In the genomic region with DNA sequence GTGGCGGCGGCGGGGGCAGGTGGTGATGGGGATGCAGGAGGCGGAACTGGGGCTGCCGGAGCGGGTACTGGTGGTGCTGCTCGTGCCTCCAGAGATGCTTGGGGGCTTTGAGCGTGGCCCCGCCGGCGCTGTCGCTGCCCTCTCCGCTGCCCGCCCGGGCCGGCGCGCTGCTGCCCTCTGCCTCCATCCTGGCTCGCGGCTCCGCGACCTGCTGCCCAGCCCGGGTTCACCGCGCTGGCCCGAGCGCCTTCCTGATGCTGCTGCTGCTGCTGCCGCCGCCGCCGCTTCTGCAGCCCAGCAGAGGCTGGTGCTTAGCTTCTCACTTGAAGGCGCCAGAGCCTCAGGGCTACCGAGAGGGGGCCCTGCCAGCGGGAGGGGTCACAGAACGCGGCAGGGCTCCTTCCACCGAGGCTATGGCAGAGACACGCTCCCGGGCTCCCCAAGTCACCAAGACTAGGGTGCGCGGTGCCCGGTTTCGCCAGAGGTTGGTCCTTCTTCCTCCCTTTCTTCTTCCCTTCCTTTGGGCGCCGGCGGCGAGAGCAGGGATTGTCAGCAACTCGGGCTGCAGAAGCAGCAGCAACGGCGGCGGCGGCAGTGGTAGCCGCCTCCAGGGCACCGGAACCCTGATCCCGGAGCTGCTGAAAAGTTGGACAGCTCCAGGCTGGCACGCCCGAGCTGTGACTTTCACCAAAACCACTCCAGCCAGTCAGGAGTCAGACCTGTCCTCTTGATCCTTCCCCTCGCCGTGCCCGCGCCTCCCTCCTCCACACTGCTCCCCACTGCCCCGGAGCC, we compare ENCODE assay signal across 9 cellular contexts. TPM values are rescaled to one million over a fixed set of nuclear protein-coding genes. Genes with fewer than 3 reads are reported as not detected.
DNase-seq lines count a peak whose midpoint lies in the region; ATAC-seq and TF ChIP-seq lines count a peak whose summit lies in the region.
"Had no signal": no experiment of that assay in that cellular context is flagged by ENCODE, and none has a peak within 500 bp of the region (broad histone marks: within the 10 kb centered on the region; RNA-seq: fewer than 3 reads in every experiment).

A gene (minus strand): TSS at position 291 of the 792 bp plus-strand sequence.

- DNase-seq in DMS 273 (lab: John Stamatoyannopoulos, UW; ENCODE audit: unreplicated experiment), result peak; percentile 86
- peak; percentile 16 to 79 (median 53) for DNase-seq in head of caudate nucleus
- no peak for DNase-seq in omental fat pad (ENCODE audit: low spot score)
- DNase-seq in central memory CD4-positive, alpha-beta T cell, result no peak
- DNase-seq in AML-193 (lab: John Stamatoyannopoulos, UW), result no peak
- no peak for DNase-seq in NCI-H2107 (lab: John Stamatoyannopoulos, UW)

- TF ChIP-seq CTCF in omental fat pad (IDR thresholded peaks at IDR 0.05), result no peak

- H3K36me3 ChIP-seq in HUES6 (ENCODE audit: control insufficient read depth, insufficient read depth, low read length), result no peaks in the 10 kb centered on the region

- H3K9me3 Mint-ChIP-seq in activated T-helper 17 cell treated with anti-CD3 and anti-CD28 coated beads, Interleukin-2, amount 50 U/mL, for 72 hours, result no peaks in the 10 kb centered on the region
- H3K9me3 Mint-ChIP-seq: T-helper 1 cell treated with Interleukin-12 subunit alpha and Interleukin-12 subunit beta and Interleukin-4 antibody, amounts not matched to agents 30 μg/mL and 1 μg/mL, for 36 hours had no signal

- no peak within 1 kb of the TSS for H3K9ac ChIP-seq in HUES6 (ENCODE audit: low read length)

- peaks cover 6% of the 10 kb centered on the region for H3K4me1 Mint-ChIP-seq in activated T-helper 17 cell treated with anti-CD3 and anti-CD28 coated beads, Interleukin-2, amount 50 U/mL, for 72 hours

- no peak for ATAC-seq in activated T-helper 17 cell treated with anti-CD3 and anti-CD28 coated beads, Interleukin-2, amount 50 U/mL, for 72 hours (replicated peaks)
- peak; percentile 51 for ATAC-seq in omental fat pad (ENCODE audit: low FRiP score)

- no peaks in the 10 kb centered on the region for H3K36me3 Mint-ChIP-seq in activated T-helper 17 cell treated with anti-CD3 and anti-CD28 coated beads, Interleukin-2, amount 50 U/mL, for 72 hours (ENCODE audit: low read depth)

- no peak within 1 kb of the TSS for H3K27ac ChIP-seq in HUES6 (ENCODE audit: low read depth, low read length)

- peaks cover 7% of the 10 kb centered on the region; the same call in 1 of the 2 replicates for H3K4me1 ChIP-seq in HUES6 (ENCODE audit: control insufficient read depth, insufficient read depth, low read length)

- peak within 1 kb of the TSS; percentile 74 for H3K4me3 ChIP-seq in HUES6 (ENCODE audit: low read depth, low read length)

- no peak within 1 kb of the TSS for H3K27ac Mint-ChIP-seq in activated T-helper 17 cell treated with anti-CD3 and anti-CD28 coated beads, Interleukin-2, amount 50 U/mL, for 72 hours
- H3K27ac Mint-ChIP-seq: T-helper 1 cell treated with Interleukin-12 subunit alpha and Interleukin-12 subunit beta and Interleukin-4 antibody, amounts not matched to agents 30 μg/mL and 1 μg/mL, for 36 hours had no signal

- intact Hi-C loops in head of caudate nucleus (cut with DNase I), result no loop called here

- H3K27me3 Mint-ChIP-seq in activated T-helper 17 cell treated with anti-CD3 and anti-CD28 coated beads, Interleukin-2, amount 50 U/mL, for 72 hours, result peaks cover 51% of the 10 kb centered on the region

- no peaks in the 10 kb centered on the region for H3K9me3 ChIP-seq in HUES6 (ENCODE audit: control insufficient read depth, insufficient read depth, low read depth, low read length)

- peaks cover 74% of the 10 kb centered on the region for H3K27me3 ChIP-seq in HUES6 (ENCODE audit: control insufficient read depth, insufficient read depth, low read length)

- no peak within 1 kb of the TSS for H3K4me3 Mint-ChIP-seq in activated T-helper 17 cell treated with anti-CD3 and anti-CD28 coated beads, Interleukin-2, amount 50 U/mL, for 72 hours
- H3K4me3 Mint-ChIP-seq: T-helper 1 cell treated with Interleukin-12 subunit alpha and Interleukin-12 subunit beta and Interleukin-4 antibody, amounts not matched to agents 30 μg/mL and 1 μg/mL, for 36 hours had no signal

RNA-seq across cellular contexts. Expression of the gene that starts here (rescaled TPM):
- total RNA-seq in activated T-helper 17 cell treated with anti-CD3 and anti-CD28 coated beads, Interleukin-2, amount 50 U/mL, for 72 hours, result 100 to 1,000 TPM in 1 of 2 donors, 10 to 100 TPM in 1; 68.9 to 125 TPM
- total RNA-seq in omental fat pad, result 10 to 100 TPM; 32.5 to 94.8 (median 43.2) TPM

Comparison
In these comparisons a context has a peak if more than half of its experiments do, and no peak if none do; other contexts are left out.
1. DNase-seq: peak in DMS 273 (single experiment) and head of caudate nucleus (42 of 42); none in omental fat pad (single experiment), central memory CD4-positive, alpha-beta T cell (single experiment), AML-193 (0 of 2) and NCI-H2107 (single experiment).